ENCODE assay signal across 12 cellular contexts in genomic region chr2:153235516-153235915, GRCh38.
A peak's percentile ranks its signal among the peaks of the same experiment; 100 is the strongest.
DNase-seq lines count a peak whose midpoint lies in the region; ATAC-seq and TF ChIP-seq lines count a peak whose summit lies in the region.
"Had no signal": no experiment of that assay in that cellular context is flagged by ENCODE, and none has a peak within 500 bp of the region (broad histone marks: within the 10 kb centered on the region; RNA-seq: fewer than 3 reads in every experiment).

No MANE protein-coding gene starts in this region.

- no peak for TF ChIP-seq POLR2A in tibial nerve (IDR thresholded peaks at IDR 0.05)

- H3K27me3 ChIP-seq in GM23248 (replicated peaks; ENCODE audit: insufficient read depth) (no peaks in the 10 kb centered on the region), tibial nerve (no peaks in the 10 kb centered on the region)
- H3K27me3 ChIP-seq: suprapubic skin had no signal

- ATAC-seq in activated CD8-positive, alpha-beta memory T cell treated with anti-CD3 and anti-CD28 coated beads, Interleukin-2, amount 10 ng/mL, durations not matched to agents 7 days and 5 days: peak; percentile 91
- ATAC-seq in GM21528 (IDR thresholded peaks at IDR 0.05; ENCODE audit: low FRiP score, unreplicated experiment) (peak; percentile 91), HG03196 (IDR thresholded peaks at IDR 0.05; ENCODE audit: unreplicated experiment) (peak; percentile 97)
- ATAC-seq in naive thymus-derived CD8-positive, alpha-beta T cell: peak; percentile 96 to 97

- H3K4me3 Mint-ChIP-seq in activated CD8-positive, alpha-beta memory T cell treated with anti-CD3 and anti-CD28 coated beads, Interleukin-2, amount 10 ng/mL, durations not matched to agents 7 days and 5 days: no peak overlapping the region
- H3K4me3 Mint-ChIP-seq in naive thymus-derived CD8-positive, alpha-beta T cell: peak overlapping the region in 9 of 10 donors; percentile 3 to 59 (median 29)

- no peaks in the 10 kb centered on the region for H3K79me2 ChIP-seq in GM23248 (ENCODE audit: insufficient read depth)

- no peak for TF ChIP-seq EP300 in tibial nerve (IDR thresholded peaks at IDR 0.05)

- no peaks in the 10 kb centered on the region for H3K36me3 ChIP-seq in GM23248 (ENCODE audit: low read depth)
- H3K36me3 ChIP-seq in tibial nerve: no peaks in the 10 kb centered on the region
- H3K36me3 ChIP-seq: suprapubic skin had no signal

- DNase-seq in activated CD8-positive, alpha-beta memory T cell treated with anti-CD3 and anti-CD28 coated beads, Interleukin-2, amount 10 ng/mL, durations not matched to agents 7 days and 5 days: peak; percentile 80
- no peak for DNase-seq in activated CD8-positive, alpha-beta memory T cell treated with anti-CD3 and anti-CD28 coated beads, Interleukin-2, amount 50 U/mL, for 4 hours
- peak in 8 of 10 donors; percentile 4 to 71 (median 42) for DNase-seq in naive thymus-derived CD8-positive, alpha-beta T cell
- no peak for DNase-seq in GM23248
- no peak for DNase-seq in tibial nerve (ENCODE audit: low spot score in 2 of 2)
- DNase-seq in COLO668 (lab: John Stamatoyannopoulos, UW; ENCODE audit: unreplicated experiment): no peak
- DNase-seq: KBM-7, small intestine had no signal

- H3K9me3 ChIP-seq in GM23248 (ENCODE audit: low read depth) (no peaks in the 10 kb centered on the region), tibial nerve (peaks cover 0 to 3% (median 0%) of the 10 kb centered on the region in 4 donors)
- H3K9me3 ChIP-seq: suprapubic skin had no signal

- H3K4me2 ChIP-seq in GM23248 (ENCODE audit: unreplicated experiment): no peak overlapping the region

- peaks cover 2% of the 10 kb centered on the region for H3K36me3 Mint-ChIP-seq in activated CD8-positive, alpha-beta memory T cell treated with anti-CD3 and anti-CD28 coated beads, Interleukin-2, amount 10 ng/mL, durations not matched to agents 7 days and 5 days
- H3K36me3 Mint-ChIP-seq in naive thymus-derived CD8-positive, alpha-beta T cell: no peaks in the 10 kb centered on the region

- H3K9me2 ChIP-seq in GM23248 (ENCODE audit: insufficient read depth): no peaks in the 10 kb centered on the region

- H3K4me1 Mint-ChIP-seq in activated CD8-positive, alpha-beta memory T cell treated with anti-CD3 and anti-CD28 coated beads, Interleukin-2, amount 10 ng/mL, durations not matched to agents 7 days and 5 days: peaks cover 22% of the 10 kb centered on the region
- peaks cover 11 to 25% (median 24%) of the 10 kb centered on the region in 4 donors for H3K4me1 Mint-ChIP-seq in naive thymus-derived CD8-positive, alpha-beta T cell

- no peaks in the 10 kb centered on the region for H3F3A ChIP-seq in GM23248 (ENCODE audit: insufficient read depth)

- WGBS in GM23248 (ENCODE audit: low coverage in 1 of 2, low lambda C conversion rate in 2 of 2, missing lambda C conversion rate in 2 of 2), 2 experiments: 38 to 39% methylated on average over 1 of the region's 1 CpG
- WGBS in tibial nerve, 2 donors: 89 to 90% methylated on average over 1 of the region's 1 CpG

- no peak overlapping the region for H2AFZ ChIP-seq in GM23248

- no peak overlapping the region for H3K4me3 ChIP-seq in GM23248
- no peak overlapping the region for H3K4me3 ChIP-seq in tibial nerve
- H3K4me3 ChIP-seq: suprapubic skin had no signal

- H3K9me3 Mint-ChIP-seq in activated CD8-positive, alpha-beta memory T cell treated with anti-CD3 and anti-CD28 coated beads, Interleukin-2, amount 10 ng/mL, durations not matched to agents 7 days and 5 days (ENCODE audit: low read depth): peaks cover 2% of the 10 kb centered on the region
- H3K9me3 Mint-ChIP-seq in naive thymus-derived CD8-positive, alpha-beta T cell: peaks cover 0 to 10% (median 0%) of the 10 kb centered on the region in 9 donors

- no peaks in the 10 kb centered on the region for H4K20me1 ChIP-seq in GM23248 (ENCODE audit: insufficient read depth)

- H3K4me1 ChIP-seq in GM23248 (ENCODE audit: insufficient read depth) (no peaks in the 10 kb centered on the region), tibial nerve (no peaks in the 10 kb centered on the region)
- H3K4me1 ChIP-seq: suprapubic skin had no signal

- in situ Hi-C loops in GM23248 (cut with MboI): no loop called here

- POLR2A ChIA-PET in naive thymus-derived CD8-positive, alpha-beta T cell (lab: Charles Lee): no interaction called here

- H3K27me3 Mint-ChIP-seq in activated CD8-positive, alpha-beta memory T cell treated with anti-CD3 and anti-CD28 coated beads, Interleukin-2, amount 10 ng/mL, durations not matched to agents 7 days and 5 days: peaks cover 6% of the 10 kb centered on the region
- H3K27me3 Mint-ChIP-seq in naive thymus-derived CD8-positive, alpha-beta T cell: peaks cover 0 to 1% (median 0%) of the 10 kb centered on the region in 5 donors

- TF ChIP-seq CTCF in tibial nerve (IDR thresholded peaks at IDR 0.05): no peak

- CTCF ChIA-PET in activated CD8-positive, alpha-beta memory T cell treated with anti-CD3 and anti-CD28 coated beads, Interleukin-2, amount 10 ng/mL, durations not matched to agents 7 days and 5 days (lab: Charles Lee): no interaction called here

- H3K27ac ChIP-seq in GM23248 (no peak overlapping the region), tibial nerve (no peak overlapping the region)
- H3K27ac ChIP-seq: suprapubic skin, VCaP had no signal

- H3K27ac Mint-ChIP-seq in activated CD8-positive, alpha-beta memory T cell treated with anti-CD3 and anti-CD28 coated beads, Interleukin-2, amount 10 ng/mL, durations not matched to agents 7 days and 5 days: peak overlapping the region; percentile 24
- peak overlapping the region in 4 of 10 donors; percentile 6 to 67 (median 28) for H3K27ac Mint-ChIP-seq in naive thymus-derived CD8-positive, alpha-beta T cell

- H3K9ac ChIP-seq in GM23248: no peak overlapping the region

Comparison
In these comparisons a context has a peak if more than half of its experiments do, and no peak if none do; other contexts are left out.
1. DNase-seq: peak in activated CD8-positive, alpha-beta memory T cell treated with anti-CD3 and anti-CD28 coated beads, Interleukin-2, amount 10 ng/mL, durations not matched to agents 7 days and 5 days (single experiment) and naive thymus-derived CD8-positive, alpha-beta T cell (8 of 10); none in activated CD8-positive, alpha-beta memory T cell treated with anti-CD3 and anti-CD28 coated beads, Interleukin-2, amount 50 U/mL, for 4 hours (single experiment), GM23248 (single experiment), tibial nerve (0 of 2) and COLO668 (single experiment).
2. Peak in every context shown above with its lines, with median percentiles within 50 percentile points of each other: ATAC-seq.